ENCODE assay signal across 1 cellular context in the genomic region with DNA sequence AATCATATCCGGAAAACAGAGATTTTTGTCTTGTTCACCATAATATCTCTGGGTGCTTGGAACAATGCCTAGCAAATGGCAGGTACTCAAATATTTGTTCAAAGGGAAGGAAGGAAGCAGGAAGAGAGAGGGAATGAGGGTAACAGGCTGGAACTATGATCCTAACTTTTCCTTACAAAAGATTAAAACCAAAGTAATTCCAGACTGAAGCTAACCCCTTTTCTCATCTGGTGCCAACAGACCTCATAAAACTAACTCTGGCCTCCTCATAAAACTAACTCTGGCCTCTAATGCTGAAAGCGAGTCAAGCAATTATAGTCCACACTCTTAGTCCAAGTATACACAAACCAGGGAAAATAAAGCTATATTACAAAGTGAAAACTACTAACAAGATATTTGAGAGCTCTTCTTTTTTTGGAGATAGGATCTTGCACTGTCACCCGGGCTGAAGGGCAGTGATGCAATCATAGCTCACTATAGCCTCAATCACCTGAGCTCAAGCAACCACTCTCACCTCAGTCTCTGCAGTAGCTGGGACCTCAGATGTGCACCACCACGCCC.
TF ChIP-seq lines count a peak whose summit lies in the region.

No MANE protein-coding gene starts in this region.

TF ChIP-seq in K562, 482 proteins besides CTCF, POLR2A, EP300 and RAD21 (continued from another document and continues in another):
- TF ChIP-seq, protein P1, sequence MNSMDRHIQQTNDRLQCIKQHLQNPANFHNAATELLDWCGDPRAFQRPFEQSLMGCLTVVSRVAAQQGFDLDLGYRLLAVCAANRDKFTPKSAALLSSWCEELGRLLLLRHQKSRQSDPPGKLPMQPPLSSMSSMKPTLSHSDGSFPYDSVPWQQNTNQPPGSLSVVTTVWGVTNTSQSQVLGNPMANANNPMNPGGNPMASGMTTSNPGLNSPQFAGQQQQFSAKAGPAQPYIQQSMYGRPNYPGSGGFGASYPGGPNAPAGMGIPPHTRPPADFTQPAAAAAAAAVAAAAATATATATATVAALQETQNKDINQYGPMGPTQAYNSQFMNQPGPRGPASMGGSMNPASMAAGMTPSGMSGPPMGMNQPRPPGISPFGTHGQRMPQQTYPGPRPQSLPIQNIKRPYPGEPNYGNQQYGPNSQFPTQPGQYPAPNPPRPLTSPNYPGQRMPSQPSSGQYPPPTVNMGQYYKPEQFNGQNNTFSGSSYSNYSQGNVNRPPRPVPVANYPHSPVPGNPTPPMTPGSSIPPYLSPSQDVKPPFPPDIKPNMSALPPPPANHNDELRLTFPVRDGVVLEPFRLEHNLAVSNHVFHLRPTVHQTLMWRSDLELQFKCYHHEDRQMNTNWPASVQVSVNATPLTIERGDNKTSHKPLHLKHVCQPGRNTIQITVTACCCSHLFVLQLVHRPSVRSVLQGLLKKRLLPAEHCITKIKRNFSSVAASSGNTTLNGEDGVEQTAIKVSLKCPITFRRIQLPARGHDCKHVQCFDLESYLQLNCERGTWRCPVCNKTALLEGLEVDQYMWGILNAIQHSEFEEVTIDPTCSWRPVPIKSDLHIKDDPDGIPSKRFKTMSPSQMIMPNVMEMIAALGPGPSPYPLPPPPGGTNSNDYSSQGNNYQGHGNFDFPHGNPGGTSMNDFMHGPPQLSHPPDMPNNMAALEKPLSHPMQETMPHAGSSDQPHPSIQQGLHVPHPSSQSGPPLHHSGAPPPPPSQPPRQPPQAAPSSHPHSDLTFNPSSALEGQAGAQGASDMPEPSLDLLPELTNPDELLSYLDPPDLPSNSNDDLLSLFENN (IDR thresholded peaks at IDR 0.05; ENCODE audit: low read depth in 2 of 2, low read length in 2 of 2), result no peak
- no peak for TF ChIP-seq NR3C1 (CRISPR knock-in tag; IDR thresholded peaks at IDR 0.05)
- TF ChIP-seq, protein P2, sequence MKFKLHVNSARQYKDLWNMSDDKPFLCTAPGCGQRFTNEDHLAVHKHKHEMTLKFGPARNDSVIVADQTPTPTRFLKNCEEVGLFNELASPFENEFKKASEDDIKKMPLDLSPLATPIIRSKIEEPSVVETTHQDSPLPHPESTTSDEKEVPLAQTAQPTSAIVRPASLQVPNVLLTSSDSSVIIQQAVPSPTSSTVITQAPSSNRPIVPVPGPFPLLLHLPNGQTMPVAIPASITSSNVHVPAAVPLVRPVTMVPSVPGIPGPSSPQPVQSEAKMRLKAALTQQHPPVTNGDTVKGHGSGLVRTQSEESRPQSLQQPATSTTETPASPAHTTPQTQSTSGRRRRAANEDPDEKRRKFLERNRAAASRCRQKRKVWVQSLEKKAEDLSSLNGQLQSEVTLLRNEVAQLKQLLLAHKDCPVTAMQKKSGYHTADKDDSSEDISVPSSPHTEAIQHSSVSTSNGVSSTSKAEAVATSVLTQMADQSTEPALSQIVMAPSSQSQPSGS (CRISPR knock-in tag; IDR thresholded peaks at IDR 0.05), result no peak
- no peak for TF ChIP-seq POLR3A (IDR thresholded peaks at IDR 0.05; ENCODE audit: borderline replicate concordance, extremely low read depth, insufficient read depth, insufficient read length)
- no peak for TF ChIP-seq EWSR1 (IDR thresholded peaks at IDR 0.05; ENCODE audit: borderline replicate concordance, low read depth, partially characterized antibody)
- TF ChIP-seq, protein P3, sequence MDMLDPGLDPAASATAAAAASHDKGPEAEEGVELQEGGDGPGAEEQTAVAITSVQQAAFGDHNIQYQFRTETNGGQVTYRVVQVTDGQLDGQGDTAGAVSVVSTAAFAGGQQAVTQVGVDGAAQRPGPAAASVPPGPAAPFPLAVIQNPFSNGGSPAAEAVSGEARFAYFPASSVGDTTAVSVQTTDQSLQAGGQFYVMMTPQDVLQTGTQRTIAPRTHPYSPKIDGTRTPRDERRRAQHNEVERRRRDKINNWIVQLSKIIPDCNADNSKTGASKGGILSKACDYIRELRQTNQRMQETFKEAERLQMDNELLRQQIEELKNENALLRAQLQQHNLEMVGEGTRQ (CRISPR knock-in tag; IDR thresholded peaks at IDR 0.05), result no peak
- no peak for TF ChIP-seq TCF7 (IDR thresholded peaks at IDR 0.05; ENCODE audit: borderline replicate concordance)
- no peak for TF ChIP-seq SIX5 (IDR thresholded peaks at IDR 0.05; ENCODE audit: borderline replicate concordance in 1 of 2, insufficient read depth in 1 of 2, low read depth in 1 of 2, low read length in 2 of 2)
- TF ChIP-seq TARDBP (IDR thresholded peaks at IDR 0.05), result no peak
- TF ChIP-seq NFRKB (IDR thresholded peaks at IDR 0.05; ENCODE audit: low read depth), result no peak
- no peak for TF ChIP-seq BRD9 (IDR thresholded peaks at IDR 0.05; ENCODE audit: low read depth, partially characterized antibody)
- TF ChIP-seq, protein P4, sequence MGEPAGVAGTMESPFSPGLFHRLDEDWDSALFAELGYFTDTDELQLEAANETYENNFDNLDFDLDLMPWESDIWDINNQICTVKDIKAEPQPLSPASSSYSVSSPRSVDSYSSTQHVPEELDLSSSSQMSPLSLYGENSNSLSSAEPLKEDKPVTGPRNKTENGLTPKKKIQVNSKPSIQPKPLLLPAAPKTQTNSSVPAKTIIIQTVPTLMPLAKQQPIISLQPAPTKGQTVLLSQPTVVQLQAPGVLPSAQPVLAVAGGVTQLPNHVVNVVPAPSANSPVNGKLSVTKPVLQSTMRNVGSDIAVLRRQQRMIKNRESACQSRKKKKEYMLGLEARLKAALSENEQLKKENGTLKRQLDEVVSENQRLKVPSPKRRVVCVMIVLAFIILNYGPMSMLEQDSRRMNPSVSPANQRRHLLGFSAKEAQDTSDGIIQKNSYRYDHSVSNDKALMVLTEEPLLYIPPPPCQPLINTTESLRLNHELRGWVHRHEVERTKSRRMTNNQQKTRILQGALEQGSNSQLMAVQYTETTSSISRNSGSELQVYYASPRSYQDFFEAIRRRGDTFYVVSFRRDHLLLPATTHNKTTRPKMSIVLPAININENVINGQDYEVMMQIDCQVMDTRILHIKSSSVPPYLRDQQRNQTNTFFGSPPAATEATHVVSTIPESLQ (CRISPR knock-in tag; IDR thresholded peaks at IDR 0.05), result no peak
- no peak for TF ChIP-seq TAF9B (IDR thresholded peaks at IDR 0.05; ENCODE audit: partially characterized antibody)
- TF ChIP-seq, protein P5, sequence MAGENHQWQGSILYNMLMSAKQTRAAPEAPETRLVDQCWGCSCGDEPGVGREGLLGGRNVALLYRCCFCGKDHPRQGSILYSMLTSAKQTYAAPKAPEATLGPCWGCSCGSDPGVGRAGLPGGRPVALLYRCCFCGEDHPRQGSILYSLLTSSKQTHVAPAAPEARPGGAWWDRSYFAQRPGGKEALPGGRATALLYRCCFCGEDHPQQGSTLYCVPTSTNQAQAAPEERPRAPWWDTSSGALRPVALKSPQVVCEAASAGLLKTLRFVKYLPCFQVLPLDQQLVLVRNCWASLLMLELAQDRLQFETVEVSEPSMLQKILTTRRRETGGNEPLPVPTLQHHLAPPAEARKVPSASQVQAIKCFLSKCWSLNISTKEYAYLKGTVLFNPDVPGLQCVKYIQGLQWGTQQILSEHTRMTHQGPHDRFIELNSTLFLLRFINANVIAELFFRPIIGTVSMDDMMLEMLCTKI (IDR thresholded peaks at IDR 0.05; ENCODE audit: partially characterized antibody), result no peak
- TF ChIP-seq HNRNPL (IDR thresholded peaks at IDR 0.05; ENCODE audit: low read depth, low read length), result no peak
- no peak for TF ChIP-seq HDAC1 (IDR thresholded peaks at IDR 0.05)
- TF ChIP-seq ZNF551 (CRISPR knock-in tag; IDR thresholded peaks at IDR 0.05), result no peak
- TF ChIP-seq, protein P6, sequence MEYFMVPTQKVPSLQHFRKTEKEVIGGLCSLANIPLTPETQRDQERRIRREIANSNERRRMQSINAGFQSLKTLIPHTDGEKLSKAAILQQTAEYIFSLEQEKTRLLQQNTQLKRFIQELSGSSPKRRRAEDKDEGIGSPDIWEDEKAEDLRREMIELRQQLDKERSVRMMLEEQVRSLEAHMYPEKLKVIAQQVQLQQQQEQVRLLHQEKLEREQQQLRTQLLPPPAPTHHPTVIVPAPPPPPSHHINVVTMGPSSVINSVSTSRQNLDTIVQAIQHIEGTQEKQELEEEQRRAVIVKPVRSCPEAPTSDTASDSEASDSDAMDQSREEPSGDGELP (CRISPR knock-in tag; IDR thresholded peaks at IDR 0.05; ENCODE audit: borderline replicate concordance), result no peak
- TF ChIP-seq, protein P7, sequence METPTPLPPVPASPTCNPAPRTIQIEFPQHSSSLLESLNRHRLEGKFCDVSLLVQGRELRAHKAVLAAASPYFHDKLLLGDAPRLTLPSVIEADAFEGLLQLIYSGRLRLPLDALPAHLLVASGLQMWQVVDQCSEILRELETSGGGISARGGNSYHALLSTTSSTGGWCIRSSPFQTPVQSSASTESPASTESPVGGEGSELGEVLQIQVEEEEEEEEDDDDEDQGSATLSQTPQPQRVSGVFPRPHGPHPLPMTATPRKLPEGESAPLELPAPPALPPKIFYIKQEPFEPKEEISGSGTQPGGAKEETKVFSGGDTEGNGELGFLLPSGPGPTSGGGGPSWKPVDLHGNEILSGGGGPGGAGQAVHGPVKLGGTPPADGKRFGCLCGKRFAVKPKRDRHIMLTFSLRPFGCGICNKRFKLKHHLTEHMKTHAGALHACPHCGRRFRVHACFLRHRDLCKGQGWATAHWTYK (CRISPR knock-in tag; IDR thresholded peaks at IDR 0.05), result no peak
- no peak for TF ChIP-seq CBX3 (IDR thresholded peaks at IDR 0.05; ENCODE audit: borderline replicate concordance in 1 of 2, low read length in 2 of 2)
- no peak for TF ChIP-seq HMGN3 (IDR thresholded peaks at IDR 0.05; ENCODE audit: borderline replicate concordance, extremely low read depth, insufficient read length, low read depth, low read length)
- TF ChIP-seq, protein P8, sequence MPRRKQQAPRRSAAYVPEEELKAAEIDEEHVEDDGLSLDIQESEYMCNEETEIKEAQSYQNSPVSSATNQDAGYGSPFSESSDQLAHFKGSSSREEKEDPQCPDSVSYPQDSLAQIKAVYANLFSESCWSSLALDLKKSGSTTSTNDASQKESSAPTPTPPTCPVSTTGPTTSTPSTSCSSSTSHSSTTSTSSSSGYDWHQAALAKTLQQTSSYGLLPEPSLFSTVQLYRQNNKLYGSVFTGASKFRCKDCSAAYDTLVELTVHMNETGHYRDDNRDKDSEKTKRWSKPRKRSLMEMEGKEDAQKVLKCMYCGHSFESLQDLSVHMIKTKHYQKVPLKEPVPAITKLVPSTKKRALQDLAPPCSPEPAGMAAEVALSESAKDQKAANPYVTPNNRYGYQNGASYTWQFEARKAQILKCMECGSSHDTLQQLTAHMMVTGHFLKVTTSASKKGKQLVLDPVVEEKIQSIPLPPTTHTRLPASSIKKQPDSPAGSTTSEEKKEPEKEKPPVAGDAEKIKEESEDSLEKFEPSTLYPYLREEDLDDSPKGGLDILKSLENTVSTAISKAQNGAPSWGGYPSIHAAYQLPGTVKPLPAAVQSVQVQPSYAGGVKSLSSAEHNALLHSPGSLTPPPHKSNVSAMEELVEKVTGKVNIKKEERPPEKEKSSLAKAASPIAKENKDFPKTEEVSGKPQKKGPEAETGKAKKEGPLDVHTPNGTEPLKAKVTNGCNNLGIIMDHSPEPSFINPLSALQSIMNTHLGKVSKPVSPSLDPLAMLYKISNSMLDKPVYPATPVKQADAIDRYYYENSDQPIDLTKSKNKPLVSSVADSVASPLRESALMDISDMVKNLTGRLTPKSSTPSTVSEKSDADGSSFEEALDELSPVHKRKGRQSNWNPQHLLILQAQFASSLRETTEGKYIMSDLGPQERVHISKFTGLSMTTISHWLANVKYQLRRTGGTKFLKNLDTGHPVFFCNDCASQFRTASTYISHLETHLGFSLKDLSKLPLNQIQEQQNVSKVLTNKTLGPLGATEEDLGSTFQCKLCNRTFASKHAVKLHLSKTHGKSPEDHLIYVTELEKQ (CRISPR knock-in tag; IDR thresholded peaks at IDR 0.05), result no peak
- TF ChIP-seq PRPF4 (IDR thresholded peaks at IDR 0.05; ENCODE audit: insufficient read depth, low read depth, low read length, poor library complexity, severe bottlenecking), result no peak
- TF ChIP-seq CREM (IDR thresholded peaks at IDR 0.05; ENCODE audit: low read depth), result 0 out of 2 replicates have a peak, but pooled peaks have one; percentile 14
- TF ChIP-seq TEAD1 (CRISPR knock-in tag; IDR thresholded peaks at IDR 0.05), result no peak
- no peak for TF ChIP-seq ZNF311 (CRISPR knock-in tag; IDR thresholded peaks at IDR 0.05)
- no peak for TF ChIP-seq RB1 (IDR thresholded peaks at IDR 0.05; ENCODE audit: low read depth)
- no peak for TF ChIP-seq KLF13 (tag; IDR thresholded peaks at IDR 0.05; ENCODE audit: borderline replicate concordance, low read depth)
- no peak for TF ChIP-seq FOXP1 (CRISPR knock-in tag; IDR thresholded peaks at IDR 0.05)
- TF ChIP-seq RFX1 (IDR thresholded peaks at IDR 0.05), result no peak
- TF ChIP-seq NELFE (IDR thresholded peaks at IDR 0.05; ENCODE audit: insufficient read depth, insufficient read length), result no peak
- TF ChIP-seq FOXM1 (IDR thresholded peaks at IDR 0.05; ENCODE audit: low read depth), result no peak
- no peak for TF ChIP-seq FOXM1 (CRISPR knock-in tag; IDR thresholded peaks at IDR 0.05; ENCODE audit: low read depth)
- TF ChIP-seq HLTF (IDR thresholded peaks at IDR 0.05), result no peak
- TF ChIP-seq, protein P9, sequence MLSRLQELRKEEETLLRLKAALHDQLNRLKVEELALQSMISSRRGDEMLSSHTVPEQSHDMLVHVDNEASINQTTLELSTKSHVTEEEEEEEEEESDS (CRISPR knock-in tag; IDR thresholded peaks at IDR 0.05), result no peak
- no peak for TF ChIP-seq MXI1 (IDR thresholded peaks at IDR 0.05; ENCODE audit: low read depth, low read length)
- TF ChIP-seq, protein P10, sequence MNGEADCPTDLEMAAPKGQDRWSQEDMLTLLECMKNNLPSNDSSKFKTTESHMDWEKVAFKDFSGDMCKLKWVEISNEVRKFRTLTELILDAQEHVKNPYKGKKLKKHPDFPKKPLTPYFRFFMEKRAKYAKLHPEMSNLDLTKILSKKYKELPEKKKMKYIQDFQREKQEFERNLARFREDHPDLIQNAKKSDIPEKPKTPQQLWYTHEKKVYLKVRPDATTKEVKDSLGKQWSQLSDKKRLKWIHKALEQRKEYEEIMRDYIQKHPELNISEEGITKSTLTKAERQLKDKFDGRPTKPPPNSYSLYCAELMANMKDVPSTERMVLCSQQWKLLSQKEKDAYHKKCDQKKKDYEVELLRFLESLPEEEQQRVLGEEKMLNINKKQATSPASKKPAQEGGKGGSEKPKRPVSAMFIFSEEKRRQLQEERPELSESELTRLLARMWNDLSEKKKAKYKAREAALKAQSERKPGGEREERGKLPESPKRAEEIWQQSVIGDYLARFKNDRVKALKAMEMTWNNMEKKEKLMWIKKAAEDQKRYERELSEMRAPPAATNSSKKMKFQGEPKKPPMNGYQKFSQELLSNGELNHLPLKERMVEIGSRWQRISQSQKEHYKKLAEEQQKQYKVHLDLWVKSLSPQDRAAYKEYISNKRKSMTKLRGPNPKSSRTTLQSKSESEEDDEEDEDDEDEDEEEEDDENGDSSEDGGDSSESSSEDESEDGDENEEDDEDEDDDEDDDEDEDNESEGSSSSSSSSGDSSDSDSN (IDR thresholded peaks at IDR 0.05; ENCODE audit: borderline replicate concordance in 1 of 2, low read depth in 2 of 2, low read length in 2 of 2), result 0 out of 4 replicates have a peak, but pooled peaks of 1 of the 2 experiments have one; percentile 43
- no peak for TF ChIP-seq MCM3 (IDR thresholded peaks at IDR 0.05)
- TF ChIP-seq MECOM (CRISPR knock-in tag; IDR thresholded peaks at IDR 0.05), result no peak
- TF ChIP-seq KAT7 (CRISPR knock-in tag; IDR thresholded peaks at IDR 0.05; ENCODE audit: borderline replicate concordance), result no peak
- no peak for TF ChIP-seq EHMT2 (IDR thresholded peaks at IDR 0.05)
- TF ChIP-seq GABPB2 (CRISPR knock-in tag; conservative IDR thresholded peaks at IDR 0.05), result no peak
- no peak for TF ChIP-seq KLF10 (CRISPR knock-in tag; IDR thresholded peaks at IDR 0.05)
- no peak for TF ChIP-seq ZNF3 (CRISPR knock-in tag; IDR thresholded peaks at IDR 0.05)
- TF ChIP-seq ADNP (tag; IDR thresholded peaks at IDR 0.05), result no peak
- TF ChIP-seq RBM39 (optimal IDR thresholded peaks at IDR 0.05; ENCODE audit: low read depth, low read length), result no peak
- no peak for TF ChIP-seq SREBF1 (IDR thresholded peaks at IDR 0.05; ENCODE audit: borderline replicate concordance, low read depth, low read length)
- TF ChIP-seq PHF8 (IDR thresholded peaks at IDR 0.05; ENCODE audit: borderline replicate concordance, low read length), result no peak
